In the genomic region with DNA sequence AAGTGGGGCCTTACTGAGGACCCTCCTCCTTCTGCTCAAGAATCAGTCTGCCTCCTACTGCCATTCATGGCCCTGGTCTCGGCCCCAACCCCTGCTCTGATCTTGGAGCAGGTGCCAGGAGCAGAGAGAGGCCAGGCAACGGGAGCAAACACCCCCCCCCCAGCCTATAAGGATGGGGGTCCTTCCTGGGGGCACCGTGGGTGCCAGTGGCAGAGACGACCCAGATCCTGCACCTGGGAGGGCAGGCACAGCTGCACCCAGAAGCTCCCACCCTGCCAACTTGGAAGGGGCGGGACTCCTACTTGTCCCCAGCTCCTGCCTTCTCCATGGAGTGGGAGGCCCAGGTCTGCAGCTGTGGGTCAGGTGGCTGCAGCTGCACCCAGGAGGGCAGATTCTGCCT, we compare ENCODE assay signal across 23 cellular contexts.
"Had no signal": no experiment of that assay in that cellular context is flagged by ENCODE, and none has a peak within 500 bp of the region (broad histone marks: within the 10 kb centered on the region; RNA-seq: fewer than 3 reads in every experiment).

No MANE protein-coding gene starts in this region.

- H3K36me3 ChIP-seq: SJSA1 had no signal

- H3K9me3 ChIP-seq: SJSA1 had no signal

- H3K27ac ChIP-seq: HL-60, KMS-11, SJSA1, SK-N-MC had no signal

- H3K4me3 ChIP-seq: K562, SJSA1, SK-N-MC had no signal

- H3K36me3 Mint-ChIP-seq: IgD-negative memory B cell had no signal

- H3K27ac Mint-ChIP-seq: IgD-negative memory B cell had no signal

- ATAC-seq: K562 had no signal

- H3K4me1 ChIP-seq: SJSA1 had no signal

- H3K4me3 Mint-ChIP-seq: IgD-negative memory B cell had no signal

- H3K9me3 Mint-ChIP-seq: IgD-negative memory B cell had no signal

- DNase-seq: Kasumi-1, MM.1S, NCI-H1092 treated with DMSO at 0.1 percent for 48 hours, NCI-H1436, NCI-H187, NCI-H2029, NCI-H2081 treated with DMSO at 0.1 percent for 48 hours, NCI-H2171, NCI-H226, NCI-H446, NCI-H510A, NCI-H524 treated with DMSO at 0.1 percent for 48 hours, NCI-H69, NCI-H774, Right ventricle myocardium superior, RPMI8226, SIG-M5 had no signal
